In the genomic region with DNA sequence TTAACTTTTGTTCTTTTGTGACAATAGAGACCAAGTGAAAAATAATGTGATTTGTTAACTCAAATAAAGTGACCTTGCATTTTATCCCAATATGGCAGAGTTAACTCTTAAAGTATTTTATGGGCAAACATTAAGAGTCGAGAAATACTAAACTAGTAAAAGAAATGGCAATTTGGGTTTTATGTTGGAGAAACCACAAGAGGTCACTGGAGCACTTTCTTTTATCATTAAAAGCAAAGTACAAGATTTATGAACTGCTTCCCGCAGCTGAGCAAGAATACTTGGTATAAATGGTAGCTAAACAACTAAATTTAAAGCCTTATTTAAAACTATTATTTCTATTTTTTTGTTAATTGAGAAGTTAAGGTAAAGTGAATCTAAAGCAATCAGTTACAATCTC, we compare ENCODE assay signal across 8 cellular contexts. TPM values are rescaled to one million over a fixed set of nuclear protein-coding genes. Genes with fewer than 3 reads are reported as not detected.
A peak's percentile ranks its signal among the peaks of the same experiment; 100 is the strongest.
DNase-seq lines count a peak whose midpoint lies in the region; ATAC-seq and TF ChIP-seq lines count a peak whose summit lies in the region.

No MANE protein-coding gene starts in this region.

- no peak overlapping the region for H3K18ac ChIP-seq in IMR-90 (ENCODE audit: low read depth, low read length)

- ATAC-seq in IMR-90 (ENCODE audit: low read depth) = no peak
- peak; percentile 53 to 72 (median 64) for ATAC-seq in right lobe of liver
- ATAC-seq in HG03108 (IDR thresholded peaks at IDR 0.05; ENCODE audit: unreplicated experiment) = no peak
- ATAC-seq in activated T-cell treated with anti-CD3 and anti-CD28 coated beads, Interleukin-2, amount 50 U/mL, for 4 hours = no peak

- no peaks in the 10 kb centered on the region for H3K9me3 Mint-ChIP-seq in activated T-cell treated with anti-CD3 and anti-CD28 coated beads, Interleukin-2, amount 50 U/mL, for 4 hours

- POLR2A ChIA-PET in IMR-90 (lab: Charles Lee; ENCODE audit: unreplicated experiment) = no interaction called here

- DNase-seq in Ammon's horn (ENCODE audit: low spot score) (peak; percentile 28), IMR-90 (peak; percentile 1), ascending aorta (ENCODE audit: low spot score in 2 of 2) (no peak), right lobe of liver (no peak), NCI-H1930 (lab: John Stamatoyannopoulos, UW) (no peak), colonic mucosa (no peak)
- no peak for DNase-seq in activated T-cell treated with anti-CD3 and anti-CD28 coated beads, Interleukin-2, amount 50 U/mL, for 4 hours

- no TSS peak for BruUV-seq in IMR-90 (replicated peaks; lab: Mats Ljungman, UMichigan)

- no peaks in the 10 kb centered on the region for H3K9me1 ChIP-seq in IMR-90 (ENCODE audit: insufficient read depth, low read length)

- TF ChIP-seq CTCF in IMR-90 (conservative IDR thresholded peaks at IDR 0.05; ENCODE audit: low read depth, low read length) (peak; percentile 14; the same call in 1 of the 2 replicates), ascending aorta (IDR thresholded peaks at IDR 0.05) (peak in 2 of 3 experiments; percentile 10 to 49), right lobe of liver (IDR thresholded peaks at IDR 0.05) (peak; percentile 44 to 56 (median 49)), colonic mucosa (IDR thresholded peaks at IDR 0.05) (no peak)

- H3K27me3 ChIP-seq in IMR-90 (ENCODE audit: control insufficient read depth, insufficient read depth, low read length) (no peaks in the 10 kb centered on the region), ascending aorta (no peaks in the 10 kb centered on the region), right lobe of liver (no peaks in the 10 kb centered on the region), colonic mucosa (no peaks in the 10 kb centered on the region)

- no peaks in the 10 kb centered on the region for H3K4me1 ChIP-seq in IMR-90 (ENCODE audit: control insufficient read depth, insufficient read depth, low read length)
- no peaks in the 10 kb centered on the region for H3K4me1 ChIP-seq in ascending aorta
- no peaks in the 10 kb centered on the region for H3K4me1 ChIP-seq in right lobe of liver
- H3K4me1 ChIP-seq in colonic mucosa = no peaks in the 10 kb centered on the region

- dilution Hi-C loops in IMR-90 (cut with HindIII; ENCODE audit: low sequenced_read_pairs, unreplicated experiment) = no loop called here

- TF ChIP-seq POLR2A in IMR-90 (IDR thresholded peaks at IDR 0.05; ENCODE audit: low read depth, low read length) (no peak), right lobe of liver (IDR thresholded peaks at IDR 0.05) (no peak)

- H2AK9ac ChIP-seq in IMR-90 (replicated peaks; ENCODE audit: low read depth, low read length, poor library complexity) = no peak overlapping the region

- no peak overlapping the region for H2BK120ac ChIP-seq in IMR-90 (ENCODE audit: low read depth, low read length)

- no peak overlapping the region for H3K4ac ChIP-seq in IMR-90 (ENCODE audit: low read depth, low read length)

- no peaks in the 10 kb centered on the region for H3K79me1 ChIP-seq in IMR-90 (ENCODE audit: low read depth in 1 of 2, low read length in 2 of 2)

- H2BK20ac ChIP-seq in IMR-90 (ENCODE audit: low read depth, low read length) = no peak overlapping the region

- in situ Hi-C loops in IMR-90 (cut with MboI; ENCODE audit: low sequenced_read_pairs) = loop anchor here (5.0 kb wide), 1 partner anchor 149 kb away; no protein-coding TSS in a partner anchor

- no peaks in the 10 kb centered on the region for H4K20me1 ChIP-seq in IMR-90 (ENCODE audit: insufficient read depth, low read length)

- intact Hi-C loops in IMR-90 (cut with micrococcal nuclease) = loop anchor here (5.0 kb wide), 1 partner anchor 384 kb away; no protein-coding TSS in a partner anchor
- intact Hi-C loops in ascending aorta (cut with DNase I) = no loop called here
- intact Hi-C loops in right lobe of liver (cut with DNase I) = loop anchor here in 1 of 2 donors (5.0 kb wide), 1 partner anchor 144 kb away; no protein-coding TSS in a partner anchor
- intact Hi-C loops in colonic mucosa (cut with DNase I) = loop anchor here (2.0 kb wide), 1 partner anchor 142 kb away; no protein-coding TSS in a partner anchor

- no peak overlapping the region for H2AFZ ChIP-seq in IMR-90 (replicated peaks; ENCODE audit: low read length, poor library complexity)

- no peak overlapping the region for H3K4me3 Mint-ChIP-seq in activated T-cell treated with anti-CD3 and anti-CD28 coated beads, Interleukin-2, amount 50 U/mL, for 4 hours

- no peak overlapping the region for H3K23ac ChIP-seq in IMR-90 (ENCODE audit: low read depth, low read length)

- no peak overlapping the region for H3K14ac ChIP-seq in IMR-90 (replicated peaks; ENCODE audit: low read depth, low read length)

- H3K9me3 ChIP-seq in IMR-90 (ENCODE audit: control insufficient read depth, insufficient read depth, low read length) (no peaks in the 10 kb centered on the region), ascending aorta (no peaks in the 10 kb centered on the region), right lobe of liver (no peaks in the 10 kb centered on the region), colonic mucosa (no peaks in the 10 kb centered on the region)

- H3K36me3 ChIP-seq in IMR-90 (ENCODE audit: control insufficient read depth, insufficient read depth, low read length) (no peaks in the 10 kb centered on the region), ascending aorta (no peaks in the 10 kb centered on the region), right lobe of liver (no peaks in the 10 kb centered on the region), colonic mucosa (no peaks in the 10 kb centered on the region)

- H3K4me2 ChIP-seq in IMR-90 (ENCODE audit: low read depth, low read length) = no peak overlapping the region

- H4K8ac ChIP-seq in IMR-90 (ENCODE audit: low read depth in 2 of 2, low read length in 2 of 2) = no peak overlapping the region

- no peak overlapping the region for H2BK5ac ChIP-seq in IMR-90 (ENCODE audit: low read depth, low read length, poor library complexity, severe bottlenecking)

- CTCF ChIA-PET in IMR-90 (lab: Yijun Ruan, JAX) = interaction anchor here (1.0 kb wide), 1 partner anchor 142 kb away, joined by 5 read pairs; no protein-coding TSS in a partner anchor

- H3K56ac ChIP-seq in IMR-90 (ENCODE audit: extremely low read depth, insufficient read depth, low read length) = no peak overlapping the region

- H3K4me3 ChIP-seq in IMR-90 (ENCODE audit: insufficient read depth, low read depth, low read length) (no peak overlapping the region), ascending aorta (no peak overlapping the region), right lobe of liver (no peak overlapping the region), colonic mucosa (no peak overlapping the region)

- no peak overlapping the region for H2AK5ac ChIP-seq in IMR-90 (ENCODE audit: low read depth, low read length)

- no peaks in the 10 kb centered on the region for H3K27me3 Mint-ChIP-seq in activated T-cell treated with anti-CD3 and anti-CD28 coated beads, Interleukin-2, amount 50 U/mL, for 4 hours (ENCODE audit: low read depth)

- H3K9ac ChIP-seq in IMR-90 (ENCODE audit: low read depth, low read length) (no peak overlapping the region), colonic mucosa (ENCODE audit: low read depth in 2 of 2, low read length in 2 of 2) (no peak overlapping the region)

- no peak overlapping the region for H4K91ac ChIP-seq in IMR-90 (ENCODE audit: insufficient read depth, low read depth, low read length)

- no peak for TF ChIP-seq RAD21 in IMR-90 (IDR thresholded peaks at IDR 0.05; ENCODE audit: low read length)

- no CpG with 5 or more reads among the region's 2 CpGs for WGBS in IMR-90 (ENCODE audit: extremely low coverage in 2 of 2, insufficient read length in 1 of 2), 2 experiments
- 21% methylated on average over 2 of the region's 2 CpGs for WGBS in right lobe of liver (ENCODE audit: insufficient coverage, low coverage, low lambda C conversion rate, missing lambda C conversion rate)

- H3K4me1 Mint-ChIP-seq in activated T-cell treated with anti-CD3 and anti-CD28 coated beads, Interleukin-2, amount 50 U/mL, for 4 hours (ENCODE audit: low read depth) = no peaks in the 10 kb centered on the region

- no peak overlapping the region for H3K27ac ChIP-seq in IMR-90 (ENCODE audit: insufficient read depth, low read length)
- H3K27ac ChIP-seq in ascending aorta = no peak overlapping the region
- H3K27ac ChIP-seq in right lobe of liver = no peak overlapping the region
- no peak overlapping the region for H3K27ac ChIP-seq in colonic mucosa

- no peaks in the 10 kb centered on the region for H3K36me3 Mint-ChIP-seq in activated T-cell treated with anti-CD3 and anti-CD28 coated beads, Interleukin-2, amount 50 U/mL, for 4 hours (ENCODE audit: insufficient read depth)

- H2BK15ac ChIP-seq in IMR-90 (ENCODE audit: low read depth, low read length) = no peak overlapping the region

- no peak overlapping the region for H4K5ac ChIP-seq in IMR-90 (ENCODE audit: low read depth, low read length)

TF ChIP-seq in IMR-90, 13 proteins besides CTCF, POLR2A, EP300 and RAD21:
- TF ChIP-seq MXI1 (IDR thresholded peaks at IDR 0.05; ENCODE audit: borderline replicate concordance, low read depth, low read length) = no peak
- no peak for TF ChIP-seq RCOR1 (IDR thresholded peaks at IDR 0.05; ENCODE audit: insufficient replicate concordance, low read length)
- TF ChIP-seq, protein P1, sequence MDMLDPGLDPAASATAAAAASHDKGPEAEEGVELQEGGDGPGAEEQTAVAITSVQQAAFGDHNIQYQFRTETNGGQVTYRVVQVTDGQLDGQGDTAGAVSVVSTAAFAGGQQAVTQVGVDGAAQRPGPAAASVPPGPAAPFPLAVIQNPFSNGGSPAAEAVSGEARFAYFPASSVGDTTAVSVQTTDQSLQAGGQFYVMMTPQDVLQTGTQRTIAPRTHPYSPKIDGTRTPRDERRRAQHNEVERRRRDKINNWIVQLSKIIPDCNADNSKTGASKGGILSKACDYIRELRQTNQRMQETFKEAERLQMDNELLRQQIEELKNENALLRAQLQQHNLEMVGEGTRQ (IDR thresholded peaks at IDR 0.05; ENCODE audit: low read depth, low read length) = no peak
- TF ChIP-seq CEBPB (IDR thresholded peaks at IDR 0.05; ENCODE audit: low read depth, low read length) = no peak
- no peak for TF ChIP-seq NFE2L2 (IDR thresholded peaks at IDR 0.05; ENCODE audit: low read depth, low read length)
- TF ChIP-seq MAFK (IDR thresholded peaks at IDR 0.05; ENCODE audit: low read depth, low read length) = no peak
- no peak for TF ChIP-seq RFX5 (IDR thresholded peaks at IDR 0.05; ENCODE audit: low read depth, low read length)
- TF ChIP-seq BHLHE40 (IDR thresholded peaks at IDR 0.05; ENCODE audit: low read depth, low read length) = no peak
- no peak for TF ChIP-seq MAZ (IDR thresholded peaks at IDR 0.05; ENCODE audit: borderline replicate concordance, low read depth, low read length)
- no peak for TF ChIP-seq CHD1 (IDR thresholded peaks at IDR 0.05; ENCODE audit: low read depth, low read length)

RNA-seq across cellular contexts. Expression of a gene that starts 33.5 kb away (rescaled TPM):
- total RNA-seq in IMR-90 (2012; rRNA removed) = 7.2 and 7.8 TPM in 2 replicates
- polyA plus RNA-seq in IMR-90 (2012; rRNA removed) = 3.2 and 3.5 TPM in 2 replicates
- 0.86 and 2.0 TPM in 2 replicates for polyA plus RNA-seq in IMR-90 (2012; cell fraction: cytosol; rRNA removed)
- polyA plus RNA-seq in IMR-90 (2012; cell fraction: nucleus; rRNA removed; ENCODE audit: low replicate concordance) = 1.2 and 4.7 TPM in 2 replicates
- total RNA-seq in ascending aorta = 5.5 TPM
- total RNA-seq in right lobe of liver = 1 to 10 TPM; 4.3 to 7.6 (median 6.9) TPM
- total RNA-seq in activated T-cell treated with anti-CD3 and anti-CD28 coated beads, Interleukin-2, amount 50 U/mL, for 4 hours = 10 to 100 TPM; 17.2 to 24.1 (median 17.8) TPM
- total RNA-seq in colonic mucosa = 10 to 100 TPM; 14.3 to 18.5 TPM

Comparison
In these comparisons a context has a peak if more than half of its experiments do, and no peak if none do; other contexts are left out.
1. DNase-seq: peak in Ammon's horn (single experiment) and IMR-90 (single experiment); none in ascending aorta (0 of 2), right lobe of liver (0 of 3), NCI-H1930 (0 of 2), activated T-cell treated with anti-CD3 and anti-CD28 coated beads, Interleukin-2, amount 50 U/mL, for 4 hours (single experiment) and colonic mucosa (single experiment).
2. ATAC-seq: peak in right lobe of liver (4 of 4); none in IMR-90 (single experiment), HG03108 (single experiment) and activated T-cell treated with anti-CD3 and anti-CD28 coated beads, Interleukin-2, amount 50 U/mL, for 4 hours (0 of 2).